9 cellular contexts compared by ENCODE assay signal in genomic region chr1:172638885-172639831, GRCh38. TPM values are rescaled to one million over a fixed set of nuclear protein-coding genes. Genes with fewer than 3 reads are reported as not detected.
DNase-seq lines count a peak whose midpoint lies in the region; ATAC-seq lines count a peak whose summit lies in the region.
"Had no signal": no experiment of that assay in that cellular context is flagged by ENCODE, and none has a peak within 500 bp of the region (broad histone marks: within the 10 kb centered on the region; RNA-seq: fewer than 3 reads in every experiment).

No MANE protein-coding gene starts in this region.

- no peaks in the 10 kb centered on the region for H3K36me3 Mint-ChIP-seq in immature natural killer cell

- no peaks in the 10 kb centered on the region for H3K9me3 Mint-ChIP-seq in immature natural killer cell

- peaks cover 0 to 3% (median 0%) of the 10 kb centered on the region in 3 donors for H3K27me3 Mint-ChIP-seq in immature natural killer cell (ENCODE audit: low read depth in 3 of 3)

- H3K4me1 Mint-ChIP-seq in immature natural killer cell, result peaks cover 76 to 79% of the 10 kb centered on the region in 2 donors

- peak; percentile 64 for ATAC-seq in GM21360 (IDR thresholded peaks at IDR 0.05; ENCODE audit: unreplicated experiment)

- DNase-seq in A172 (ENCODE audit: low spot score) (peak; percentile 92), LoVo (ENCODE audit: low spot score) (peak; percentile 32), activated T-cell treated with anti-CD3 and anti-CD28 coated beads for 24 hours (ENCODE audit: low read depth) (peak; percentile 74), immature natural killer cell (peak; percentile 71 to 79 (median 76)), NCI-H446 treated with DMSO at 0.1 percent for 48 hours (lab: John Stamatoyannopoulos, UW) (no peak), HuH-7.5 (ENCODE audit: low spot score) (no peak)
- DNase-seq in stimulated activated CD8-positive, alpha-beta memory T cell treated with anti-CD3 and anti-CD28 coated beads, Interleukin-7, amount 100 ng/mL, for 1 hour (ENCODE audit: low read depth in 2 of 2), result peak; percentile 33 to 40
- DNase-seq: heart right ventricle had no signal

- H3K4me3 Mint-ChIP-seq in immature natural killer cell, result peak overlapping the region; percentile 67 to 85 (median 83)

- H3K27ac Mint-ChIP-seq in immature natural killer cell, result peak overlapping the region; percentile 86 to 98 (median 96)

RNA-seq across cellular contexts. Expression of gene FASLG, which starts 19.7 kb away (rescaled TPM):
- total RNA-seq in A172 (2014; rRNA removed; shearing (Covaris generic)), result not detected in 2 replicates
- polyA plus RNA-seq in immature natural killer cell, result 10 to 100 TPM; 20.7 to 60.6 (median 40.2) TPM

Comparison
In these comparisons a context has a peak if more than half of its experiments do, and no peak if none do; other contexts are left out.
1. DNase-seq: peak in A172 (single experiment), LoVo (single experiment), activated T-cell treated with anti-CD3 and anti-CD28 coated beads for 24 hours (single experiment), immature natural killer cell (3 of 3) and stimulated activated CD8-positive, alpha-beta memory T cell treated with anti-CD3 and anti-CD28 coated beads, Interleukin-7, amount 100 ng/mL, for 1 hour (2 of 2); none in NCI-H446 treated with DMSO at 0.1 percent for 48 hours (single experiment) and HuH-7.5 (single experiment).